In genomic region chr5:139725073-139725830, GRCh38 we compare ENCODE assay signal across 10 cellular contexts.
DNase-seq lines count a peak whose midpoint lies in the region; ATAC-seq and TF ChIP-seq lines count a peak whose summit lies in the region.
"Had no signal": no experiment of that assay in that cellular context is flagged by ENCODE, and none has a peak within 500 bp of the region (broad histone marks: within the 10 kb centered on the region; RNA-seq: fewer than 3 reads in every experiment).

No MANE protein-coding gene starts in this region.

- no peak for TF ChIP-seq POLR2A in ovary (IDR thresholded peaks at IDR 0.05)
- no peak for TF ChIP-seq POLR2A in GM18505 (IDR thresholded peaks at IDR 0.05; ENCODE audit: borderline replicate concordance, extremely low read depth, insufficient read depth, insufficient read length)

- H3K4me1 Mint-ChIP-seq in natural killer cell: peaks cover 0 to 7% of the 10 kb centered on the region in 2 donors
- H3K4me1 Mint-ChIP-seq: CD8-positive, alpha-beta memory T cell had no signal

- H3K27ac ChIP-seq in SJCRH30: peak overlapping the region; percentile 26; the same call in 1 of the 2 replicates
- H3K27ac ChIP-seq in ovary: no peak overlapping the region

- no peaks in the 10 kb centered on the region for H3K36me3 Mint-ChIP-seq in natural killer cell

- H3K4me3 ChIP-seq in BE2C (ENCODE audit: low read depth, low read length) (no peak overlapping the region), SJCRH30 (no peak overlapping the region), ovary (no peak overlapping the region)

- no peak overlapping the region for H3K4me3 Mint-ChIP-seq in natural killer cell
- H3K4me3 Mint-ChIP-seq: CD8-positive, alpha-beta memory T cell had no signal

- no peaks in the 10 kb centered on the region for H3K9me3 Mint-ChIP-seq in natural killer cell
- H3K9me3 Mint-ChIP-seq: CD8-positive, alpha-beta memory T cell had no signal

- 44 to 60% (median 51%) methylated on average over 12 to 13 of the region's 13 CpGs for WGBS in ovary, 3 donors

- H3K36me3 ChIP-seq in BE2C (no peaks in the 10 kb centered on the region), SJCRH30 (no peaks in the 10 kb centered on the region), ovary (no peaks in the 10 kb centered on the region)

- H3K27me3 Mint-ChIP-seq in natural killer cell (ENCODE audit: low read depth in 2 of 2): no peaks in the 10 kb centered on the region
- H3K27me3 Mint-ChIP-seq: CD8-positive, alpha-beta memory T cell had no signal

- ATAC-seq in natural killer cell: no peak
- no peak for ATAC-seq in GM18505 (IDR thresholded peaks at IDR 0.05; ENCODE audit: unreplicated experiment)

- peaks cover 16% of the 10 kb centered on the region for H3K4me1 ChIP-seq in BE2C
- peaks cover 23% of the 10 kb centered on the region for H3K4me1 ChIP-seq in SJCRH30
- H3K4me1 ChIP-seq in ovary (ENCODE audit: insufficient read depth): peaks cover 2% of the 10 kb centered on the region

- H3K27me3 ChIP-seq in BE2C (no peaks in the 10 kb centered on the region), SJCRH30 (no peaks in the 10 kb centered on the region), ovary (no peaks in the 10 kb centered on the region)

- no peak overlapping the region for H3K27ac Mint-ChIP-seq in natural killer cell

- intact Hi-C loops in ovary (cut with DNase I): no loop called here
- intact Hi-C loops in natural killer cell (cut with micrococcal nuclease): no loop called here

- no peak for TF ChIP-seq EP300 in ovary (IDR thresholded peaks at IDR 0.05)

- DNase-seq in BE2C (peak; percentile 85), SJCRH30 (peak; percentile 84 to 90), glomerular visceral epithelial cell (ENCODE audit: extremely low spot score) (peak; percentile 96), ovary (peak; percentile 47 to 65 (median 54)), natural killer cell (no peak), cerebellar nuclear complex (lab: John Stamatoyannopoulos, UW) (no peak), NCI-H2171 treated with DMSO at 0.1 percent for 48 hours (lab: John Stamatoyannopoulos, UW) (no peak)
- DNase-seq: erythroblast had no signal

- TF ChIP-seq CTCF in BE2C (IDR thresholded peaks at IDR 0.05; ENCODE audit: low read depth, low read length) (no peak), ovary (IDR thresholded peaks at IDR 0.05) (no peak), natural killer cell (IDR thresholded peaks at IDR 0.05) (no peak)

- no peaks in the 10 kb centered on the region for H3K9me3 ChIP-seq in BE2C
- no peaks in the 10 kb centered on the region for H3K9me3 ChIP-seq in SJCRH30 (replicated peaks)
- no peaks in the 10 kb centered on the region for H3K9me3 ChIP-seq in ovary

Comparison
In these comparisons a context has a peak if more than half of its experiments do, and no peak if none do; other contexts are left out.
1. DNase-seq: peak in BE2C (single experiment), SJCRH30 (2 of 2), glomerular visceral epithelial cell (single experiment) and ovary (5 of 5); none in natural killer cell (single experiment), cerebellar nuclear complex (0 of 2) and NCI-H2171 treated with DMSO at 0.1 percent for 48 hours (single experiment).